ENCODE assay signal across 1 cellular context in the genomic region with DNA sequence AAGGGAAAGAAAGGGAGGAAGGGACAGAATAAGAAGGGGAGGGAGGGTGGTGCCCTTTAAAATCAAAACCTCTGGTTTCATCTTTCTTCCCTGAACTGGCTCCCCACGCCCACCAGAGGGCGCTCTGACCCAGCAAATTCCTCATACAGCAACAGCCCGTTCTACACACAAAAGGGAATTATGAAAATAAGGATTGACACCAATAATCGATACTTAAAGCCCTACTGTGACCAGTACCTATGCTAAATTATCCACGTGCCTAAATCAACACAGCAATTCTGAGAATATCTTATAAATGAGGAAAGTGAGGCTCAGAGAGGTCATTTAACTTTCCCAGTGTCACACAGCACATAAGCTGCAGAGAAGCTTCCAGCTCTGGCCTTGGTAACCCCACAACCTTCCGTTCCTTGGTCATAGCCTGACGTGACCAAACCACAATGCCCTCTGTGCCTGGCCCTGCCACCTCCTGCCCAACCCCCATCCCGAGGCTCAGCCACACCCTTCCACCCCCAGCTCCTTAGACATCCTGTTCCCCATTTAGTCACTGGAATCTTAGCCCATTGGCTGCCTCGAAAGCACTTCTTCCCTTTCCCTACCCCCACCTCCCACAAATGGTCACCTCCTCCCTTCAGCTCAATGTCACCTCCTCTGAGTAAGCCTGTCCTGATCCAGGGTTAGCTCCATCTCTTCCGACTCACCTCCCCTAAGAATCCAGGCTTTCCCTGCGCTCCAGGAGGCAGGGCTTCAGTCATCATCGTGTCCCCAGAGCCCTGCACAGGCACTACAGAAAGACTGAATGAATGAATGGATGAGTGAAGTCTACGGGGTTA.
A peak's percentile ranks its signal among the peaks of the same experiment; 100 is the strongest.
TF ChIP-seq lines count a peak whose summit lies in the region.

No MANE protein-coding gene starts in this region.

TF ChIP-seq in GM12878, 131 proteins besides CTCF, POLR2A, EP300 and RAD21 (continued from another document and continues in another):
- TF ChIP-seq, protein P1, sequence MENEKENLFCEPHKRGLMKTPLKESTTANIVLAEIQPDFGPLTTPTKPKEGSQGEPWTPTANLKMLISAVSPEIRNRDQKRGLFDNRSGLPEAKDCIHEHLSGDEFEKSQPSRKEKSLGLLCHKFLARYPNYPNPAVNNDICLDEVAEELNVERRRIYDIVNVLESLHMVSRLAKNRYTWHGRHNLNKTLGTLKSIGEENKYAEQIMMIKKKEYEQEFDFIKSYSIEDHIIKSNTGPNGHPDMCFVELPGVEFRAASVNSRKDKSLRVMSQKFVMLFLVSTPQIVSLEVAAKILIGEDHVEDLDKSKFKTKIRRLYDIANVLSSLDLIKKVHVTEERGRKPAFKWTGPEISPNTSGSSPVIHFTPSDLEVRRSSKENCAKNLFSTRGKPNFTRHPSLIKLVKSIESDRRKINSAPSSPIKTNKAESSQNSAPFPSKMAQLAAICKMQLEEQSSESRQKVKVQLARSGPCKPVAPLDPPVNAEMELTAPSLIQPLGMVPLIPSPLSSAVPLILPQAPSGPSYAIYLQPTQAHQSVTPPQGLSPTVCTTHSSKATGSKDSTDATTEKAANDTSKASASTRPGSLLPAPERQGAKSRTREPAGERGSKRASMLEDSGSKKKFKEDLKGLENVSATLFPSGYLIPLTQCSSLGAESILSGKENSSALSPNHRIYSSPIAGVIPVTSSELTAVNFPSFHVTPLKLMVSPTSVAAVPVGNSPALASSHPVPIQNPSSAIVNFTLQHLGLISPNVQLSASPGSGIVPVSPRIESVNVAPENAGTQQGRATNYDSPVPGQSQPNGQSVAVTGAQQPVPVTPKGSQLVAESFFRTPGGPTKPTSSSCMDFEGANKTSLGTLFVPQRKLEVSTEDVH (IDR thresholded peaks at IDR 0.05; ENCODE audit: low read depth, partially characterized antibody), result no peak
- TF ChIP-seq TCF7 (IDR thresholded peaks at IDR 0.05; ENCODE audit: borderline replicate concordance) (no peak), SMAD5 (IDR thresholded peaks at IDR 0.05; ENCODE audit: low read depth) (no peak), ZNF24 (IDR thresholded peaks at IDR 0.05) (no peak), CBX5 (IDR thresholded peaks at IDR 0.05; ENCODE audit: low read depth) (no peak), NFYA (IDR thresholded peaks at IDR 0.05; ENCODE audit: borderline replicate concordance, low read depth, low read length) (no peak), MXI1 (IDR thresholded peaks at IDR 0.05; ENCODE audit: low read depth, low read length) (no peak), SUZ12 (IDR thresholded peaks at IDR 0.05; ENCODE audit: unreplicated experiment) (no peak), POLR2AphosphoS2 (IDR thresholded peaks at IDR 0.05; ENCODE audit: low read depth, low read length) (no peak), BMI1 (IDR thresholded peaks at IDR 0.05; ENCODE audit: borderline replicate concordance) (no peak), RELA (IDR thresholded peaks at IDR 0.05; ENCODE audit: borderline replicate concordance, partially characterized antibody) (no peak), ZBED1 (IDR thresholded peaks at IDR 0.05; ENCODE audit: borderline replicate concordance) (no peak), HDAC2 (IDR thresholded peaks at IDR 0.05) (no peak), IKZF2 (IDR thresholded peaks at IDR 0.05) (no peak), PML (IDR thresholded peaks at IDR 0.05; ENCODE audit: low read length) (no peak), EZH2 (IDR thresholded peaks at IDR 0.05; ENCODE audit: borderline replicate concordance, control insufficient read depth, low read depth, low read length) (no peak), MYC (IDR thresholded peaks at IDR 0.05; ENCODE audit: insufficient read depth, insufficient read length, insufficient replicate concordance, low read length, severe bottlenecking) (no peak), SMARCA5 (IDR thresholded peaks at IDR 0.05) (peak; percentile 99), FOS (IDR thresholded peaks at IDR 0.05; ENCODE audit: borderline replicate concordance, extremely low read depth, insufficient read length) (no peak), RUNX3 (IDR thresholded peaks at IDR 0.05; ENCODE audit: low read length) (peak; percentile 25; the same call in 1 of the 2 replicates), LARP7 (IDR thresholded peaks at IDR 0.05) (peak; percentile 46; the same call in 1 of the 2 replicates), CBX3 (IDR thresholded peaks at IDR 0.05; ENCODE audit: borderline replicate concordance, low read depth) (no peak), STAT1 (conservative IDR thresholded peaks at IDR 0.05) (no peak), WRNIP1 (IDR thresholded peaks at IDR 0.05; ENCODE audit: borderline replicate concordance, low read depth, low read length) (no peak), NFIC (IDR thresholded peaks at IDR 0.05; ENCODE audit: low read depth, low read length) (no peak), SREBF1 (IDR thresholded peaks at IDR 0.05; ENCODE audit: low read length) (no peak), RFX5 (IDR thresholded peaks at IDR 0.05; ENCODE audit: low read depth, low read length) (no peak)
- TF ChIP-seq, protein P2, sequence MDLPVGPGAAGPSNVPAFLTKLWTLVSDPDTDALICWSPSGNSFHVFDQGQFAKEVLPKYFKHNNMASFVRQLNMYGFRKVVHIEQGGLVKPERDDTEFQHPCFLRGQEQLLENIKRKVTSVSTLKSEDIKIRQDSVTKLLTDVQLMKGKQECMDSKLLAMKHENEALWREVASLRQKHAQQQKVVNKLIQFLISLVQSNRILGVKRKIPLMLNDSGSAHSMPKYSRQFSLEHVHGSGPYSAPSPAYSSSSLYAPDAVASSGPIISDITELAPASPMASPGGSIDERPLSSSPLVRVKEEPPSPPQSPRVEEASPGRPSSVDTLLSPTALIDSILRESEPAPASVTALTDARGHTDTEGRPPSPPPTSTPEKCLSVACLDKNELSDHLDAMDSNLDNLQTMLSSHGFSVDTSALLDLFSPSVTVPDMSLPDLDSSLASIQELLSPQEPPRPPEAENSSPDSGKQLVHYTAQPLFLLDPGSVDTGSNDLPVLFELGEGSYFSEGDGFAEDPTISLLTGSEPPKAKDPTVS (IDR thresholded peaks at IDR 0.05; ENCODE audit: low read depth, low read length), result no peak
- TF ChIP-seq, protein P3, sequence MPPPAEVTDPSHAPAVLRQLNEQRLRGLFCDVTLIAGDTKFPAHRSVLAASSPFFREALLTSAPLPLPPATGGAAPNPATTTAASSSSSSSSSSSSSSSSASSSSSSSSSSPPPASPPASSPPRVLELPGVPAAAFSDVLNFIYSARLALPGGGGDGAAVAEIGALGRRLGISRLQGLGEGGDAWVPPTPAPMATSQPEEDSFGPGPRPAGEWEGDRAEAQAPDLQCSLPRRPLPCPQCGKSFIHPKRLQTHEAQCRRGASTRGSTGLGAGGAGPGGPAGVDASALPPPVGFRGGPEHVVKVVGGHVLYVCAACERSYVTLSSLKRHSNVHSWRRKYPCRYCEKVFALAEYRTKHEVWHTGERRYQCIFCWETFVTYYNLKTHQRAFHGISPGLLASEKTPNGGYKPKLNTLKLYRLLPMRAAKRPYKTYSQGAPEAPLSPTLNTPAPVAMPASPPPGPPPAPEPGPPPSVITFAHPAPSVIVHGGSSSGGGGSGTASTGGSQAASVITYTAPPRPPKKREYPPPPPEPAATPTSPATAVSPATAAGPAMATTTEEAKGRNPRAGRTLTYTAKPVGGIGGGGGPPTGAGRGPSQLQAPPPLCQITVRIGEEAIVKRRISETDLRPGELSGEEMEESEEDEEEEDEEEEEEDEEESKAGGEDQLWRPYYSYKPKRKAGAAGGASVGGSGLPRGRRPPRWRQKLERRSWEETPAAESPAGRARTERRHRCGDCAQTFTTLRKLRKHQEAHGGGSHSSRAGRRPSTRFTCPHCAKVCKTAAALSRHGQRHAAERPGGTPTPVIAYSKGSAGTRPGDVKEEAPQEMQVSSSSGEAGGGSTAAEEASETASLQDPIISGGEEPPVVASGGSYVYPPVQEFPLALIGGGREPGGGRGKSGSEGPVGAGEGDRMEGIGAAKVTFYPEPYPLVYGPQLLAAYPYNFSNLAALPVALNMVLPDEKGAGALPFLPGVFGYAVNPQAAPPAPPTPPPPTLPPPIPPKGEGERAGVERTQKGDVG (CRISPR knock-in tag; IDR thresholded peaks at IDR 0.05), result no peak
- TF ChIP-seq, protein P4, sequence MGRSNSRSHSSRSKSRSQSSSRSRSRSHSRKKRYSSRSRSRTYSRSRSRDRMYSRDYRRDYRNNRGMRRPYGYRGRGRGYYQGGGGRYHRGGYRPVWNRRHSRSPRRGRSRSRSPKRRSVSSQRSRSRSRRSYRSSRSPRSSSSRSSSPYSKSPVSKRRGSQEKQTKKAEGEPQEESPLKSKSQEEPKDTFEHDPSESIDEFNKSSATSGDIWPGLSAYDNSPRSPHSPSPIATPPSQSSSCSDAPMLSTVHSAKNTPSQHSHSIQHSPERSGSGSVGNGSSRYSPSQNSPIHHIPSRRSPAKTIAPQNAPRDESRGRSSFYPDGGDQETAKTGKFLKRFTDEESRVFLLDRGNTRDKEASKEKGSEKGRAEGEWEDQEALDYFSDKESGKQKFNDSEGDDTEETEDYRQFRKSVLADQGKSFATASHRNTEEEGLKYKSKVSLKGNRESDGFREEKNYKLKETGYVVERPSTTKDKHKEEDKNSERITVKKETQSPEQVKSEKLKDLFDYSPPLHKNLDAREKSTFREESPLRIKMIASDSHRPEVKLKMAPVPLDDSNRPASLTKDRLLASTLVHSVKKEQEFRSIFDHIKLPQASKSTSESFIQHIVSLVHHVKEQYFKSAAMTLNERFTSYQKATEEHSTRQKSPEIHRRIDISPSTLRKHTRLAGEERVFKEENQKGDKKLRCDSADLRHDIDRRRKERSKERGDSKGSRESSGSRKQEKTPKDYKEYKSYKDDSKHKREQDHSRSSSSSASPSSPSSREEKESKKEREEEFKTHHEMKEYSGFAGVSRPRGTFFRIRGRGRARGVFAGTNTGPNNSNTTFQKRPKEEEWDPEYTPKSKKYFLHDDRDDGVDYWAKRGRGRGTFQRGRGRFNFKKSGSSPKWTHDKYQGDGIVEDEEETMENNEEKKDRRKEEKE (IDR thresholded peaks at IDR 0.05), result no peak
- TF ChIP-seq, protein P5, sequence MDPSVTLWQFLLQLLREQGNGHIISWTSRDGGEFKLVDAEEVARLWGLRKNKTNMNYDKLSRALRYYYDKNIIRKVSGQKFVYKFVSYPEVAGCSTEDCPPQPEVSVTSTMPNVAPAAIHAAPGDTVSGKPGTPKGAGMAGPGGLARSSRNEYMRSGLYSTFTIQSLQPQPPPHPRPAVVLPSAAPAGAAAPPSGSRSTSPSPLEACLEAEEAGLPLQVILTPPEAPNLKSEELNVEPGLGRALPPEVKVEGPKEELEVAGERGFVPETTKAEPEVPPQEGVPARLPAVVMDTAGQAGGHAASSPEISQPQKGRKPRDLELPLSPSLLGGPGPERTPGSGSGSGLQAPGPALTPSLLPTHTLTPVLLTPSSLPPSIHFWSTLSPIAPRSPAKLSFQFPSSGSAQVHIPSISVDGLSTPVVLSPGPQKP (IDR thresholded peaks at IDR 0.05; ENCODE audit: low read depth, low read length), result no peak
- TF ChIP-seq, protein P6, sequence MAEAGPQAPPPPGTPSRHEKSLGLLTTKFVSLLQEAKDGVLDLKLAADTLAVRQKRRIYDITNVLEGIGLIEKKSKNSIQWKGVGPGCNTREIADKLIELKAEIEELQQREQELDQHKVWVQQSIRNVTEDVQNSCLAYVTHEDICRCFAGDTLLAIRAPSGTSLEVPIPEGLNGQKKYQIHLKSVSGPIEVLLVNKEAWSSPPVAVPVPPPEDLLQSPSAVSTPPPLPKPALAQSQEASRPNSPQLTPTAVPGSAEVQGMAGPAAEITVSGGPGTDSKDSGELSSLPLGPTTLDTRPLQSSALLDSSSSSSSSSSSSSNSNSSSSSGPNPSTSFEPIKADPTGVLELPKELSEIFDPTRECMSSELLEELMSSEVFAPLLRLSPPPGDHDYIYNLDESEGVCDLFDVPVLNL (IDR thresholded peaks at IDR 0.05; ENCODE audit: low read depth, low read length), result no peak
- TF ChIP-seq, protein P7, sequence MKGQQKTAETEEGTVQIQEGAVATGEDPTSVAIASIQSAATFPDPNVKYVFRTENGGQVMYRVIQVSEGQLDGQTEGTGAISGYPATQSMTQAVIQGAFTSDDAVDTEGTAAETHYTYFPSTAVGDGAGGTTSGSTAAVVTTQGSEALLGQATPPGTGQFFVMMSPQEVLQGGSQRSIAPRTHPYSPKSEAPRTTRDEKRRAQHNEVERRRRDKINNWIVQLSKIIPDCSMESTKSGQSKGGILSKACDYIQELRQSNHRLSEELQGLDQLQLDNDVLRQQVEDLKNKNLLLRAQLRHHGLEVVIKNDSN (IDR thresholded peaks at IDR 0.05; ENCODE audit: borderline replicate concordance, extremely low read length, insufficient read depth, low read depth, low read length), result no peak
- TF ChIP-seq, protein P8, sequence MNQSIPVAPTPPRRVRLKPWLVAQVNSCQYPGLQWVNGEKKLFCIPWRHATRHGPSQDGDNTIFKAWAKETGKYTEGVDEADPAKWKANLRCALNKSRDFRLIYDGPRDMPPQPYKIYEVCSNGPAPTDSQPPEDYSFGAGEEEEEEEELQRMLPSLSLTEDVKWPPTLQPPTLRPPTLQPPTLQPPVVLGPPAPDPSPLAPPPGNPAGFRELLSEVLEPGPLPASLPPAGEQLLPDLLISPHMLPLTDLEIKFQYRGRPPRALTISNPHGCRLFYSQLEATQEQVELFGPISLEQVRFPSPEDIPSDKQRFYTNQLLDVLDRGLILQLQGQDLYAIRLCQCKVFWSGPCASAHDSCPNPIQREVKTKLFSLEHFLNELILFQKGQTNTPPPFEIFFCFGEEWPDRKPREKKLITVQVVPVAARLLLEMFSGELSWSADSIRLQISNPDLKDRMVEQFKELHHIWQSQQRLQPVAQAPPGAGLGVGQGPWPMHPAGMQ (IDR thresholded peaks at IDR 0.05; ENCODE audit: borderline replicate concordance), result no peak
- TF ChIP-seq, protein P9, sequence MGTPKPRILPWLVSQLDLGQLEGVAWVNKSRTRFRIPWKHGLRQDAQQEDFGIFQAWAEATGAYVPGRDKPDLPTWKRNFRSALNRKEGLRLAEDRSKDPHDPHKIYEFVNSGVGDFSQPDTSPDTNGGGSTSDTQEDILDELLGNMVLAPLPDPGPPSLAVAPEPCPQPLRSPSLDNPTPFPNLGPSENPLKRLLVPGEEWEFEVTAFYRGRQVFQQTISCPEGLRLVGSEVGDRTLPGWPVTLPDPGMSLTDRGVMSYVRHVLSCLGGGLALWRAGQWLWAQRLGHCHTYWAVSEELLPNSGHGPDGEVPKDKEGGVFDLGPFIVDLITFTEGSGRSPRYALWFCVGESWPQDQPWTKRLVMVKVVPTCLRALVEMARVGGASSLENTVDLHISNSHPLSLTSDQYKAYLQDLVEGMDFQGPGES (IDR thresholded peaks at IDR 0.05), result no peak
